ENCODE assay signal across 8 cellular contexts in the genomic region with DNA sequence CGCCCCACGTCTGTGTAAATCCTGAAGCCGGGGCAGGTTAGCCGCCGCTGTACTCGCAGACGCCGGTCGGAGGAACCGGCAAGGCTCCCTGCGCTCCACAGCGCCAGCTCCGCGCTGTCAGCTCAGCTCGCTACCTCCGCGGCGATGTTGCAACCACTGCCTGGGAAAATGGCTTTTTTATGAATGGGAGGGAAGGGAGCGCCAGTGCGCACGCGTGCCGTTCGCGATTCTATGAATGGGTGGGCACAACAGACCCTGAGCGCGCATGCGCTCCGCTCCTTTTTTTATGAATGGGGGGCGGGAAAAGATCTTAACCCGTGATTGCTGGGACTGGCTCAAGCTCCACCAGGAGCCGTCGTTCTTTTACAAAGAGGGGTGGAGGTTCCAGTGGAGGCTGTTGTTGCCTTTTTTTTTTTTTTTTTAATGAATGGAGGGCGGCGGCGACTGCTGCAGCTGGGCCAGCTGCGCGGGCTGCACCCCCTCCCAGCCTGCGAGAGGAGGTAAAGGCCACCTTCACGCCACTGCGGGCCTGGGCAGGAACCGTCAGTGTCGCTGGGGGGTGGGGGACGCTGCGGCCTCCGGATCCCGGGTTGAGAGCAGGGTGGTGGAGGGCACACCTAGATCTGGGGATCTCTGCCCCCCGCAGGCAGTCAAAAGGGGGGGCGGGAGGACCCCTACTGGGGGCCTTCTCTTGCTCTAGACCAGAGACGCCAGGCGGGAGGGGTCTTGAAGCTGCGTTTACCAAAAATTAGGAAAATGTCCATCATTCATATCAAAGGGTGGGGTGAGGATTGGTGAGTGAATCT. TPM values are rescaled to one million over a fixed set of nuclear protein-coding genes. Genes with fewer than 3 reads are reported as not detected.
DNase-seq lines count a peak whose midpoint lies in the region; ATAC-seq and TF ChIP-seq lines count a peak whose summit lies in the region.

A gene with protein sequence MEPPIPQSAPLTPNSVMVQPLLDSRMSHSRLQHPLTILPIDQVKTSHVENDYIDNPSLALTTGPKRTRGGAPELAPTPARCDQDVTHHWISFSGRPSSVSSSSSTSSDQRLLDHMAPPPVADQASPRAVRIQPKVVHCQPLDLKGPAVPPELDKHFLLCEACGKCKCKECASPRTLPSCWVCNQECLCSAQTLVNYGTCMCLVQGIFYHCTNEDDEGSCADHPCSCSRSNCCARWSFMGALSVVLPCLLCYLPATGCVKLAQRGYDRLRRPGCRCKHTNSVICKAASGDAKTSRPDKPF (minus strand): TSS at position 151 of the 806 bp plus-strand sequence. CDS start 9,913 bp downstream, outside the sequence.

- H3K36me3 ChIP-seq in osteoblast (ENCODE audit: insufficient read depth, low read length) = no peaks in the 10 kb centered on the region
- no peaks in the 10 kb centered on the region for H3K36me3 ChIP-seq in testis (ENCODE audit: low read depth, missing control alignments)

- TF ChIP-seq CTCF in osteoblast (IDR thresholded peaks at IDR 0.05; ENCODE audit: extremely low read depth, low read depth, low read length) (no peak), testis (IDR thresholded peaks at IDR 0.05) (peak in 1 of 3 experiments; percentile 1)

- no peak for TF ChIP-seq POLR2A in testis (IDR thresholded peaks at IDR 0.05)

- peak within 1 kb of the TSS; percentile 60; the same call in 1 of the 2 replicates for H3K4me3 ChIP-seq in GM08714 (ENCODE audit: low read length)
- peak within 1 kb of the TSS; percentile 89 for H3K4me3 ChIP-seq in osteoblast (ENCODE audit: insufficient read depth, low read length)
- H3K4me3 ChIP-seq in testis = peak within 1 kb of the TSS; percentile 51 to 72

- H3K9me3 Mint-ChIP-seq in activated naive CD8-positive, alpha-beta T cell treated with anti-CD3 and anti-CD28 coated beads for 36 hours = no peaks in the 10 kb centered on the region

- H4K20me1 ChIP-seq in osteoblast (ENCODE audit: insufficient read depth, low read length) = peaks cover 24% of the 10 kb centered on the region

- intact Hi-C loops in head of caudate nucleus (cut with DNase I) = no loop called here
- intact Hi-C loops in testis (cut with DNase I; ENCODE audit: low total_unique reads) = no loop called here

- H3K27ac Mint-ChIP-seq in activated naive CD8-positive, alpha-beta T cell treated with anti-CD3 and anti-CD28 coated beads for 36 hours = peak within 1 kb of the TSS; percentile 62

- H3K9me3 ChIP-seq in osteoblast (ENCODE audit: low read depth, low read length) (no peaks in the 10 kb centered on the region), testis (no peaks in the 10 kb centered on the region)

- peak; percentile 91 for DNase-seq in NCI-H1048 (lab: John Stamatoyannopoulos, UW)
- DNase-seq in SKM-1 (lab: John Stamatoyannopoulos, UW; ENCODE audit: unreplicated experiment) = peak; percentile 87
- peak; percentile 93 for DNase-seq in activated naive CD8-positive, alpha-beta T cell treated with anti-CD3 and anti-CD28 coated beads for 36 hours
- DNase-seq in head of caudate nucleus = peak; percentile 76 to 95 (median 88)
- DNase-seq in osteoblast (ENCODE audit: insufficient read length, low spot score, missing footprints) = peak; percentile 94
- peak; percentile 94 for DNase-seq in testis

- H3K4me2 ChIP-seq in osteoblast (ENCODE audit: insufficient read depth, low read length) = peak within 1 kb of the TSS; percentile 93

- ATAC-seq in HG02571 (IDR thresholded peaks at IDR 0.05; ENCODE audit: unreplicated experiment) = peak; percentile 71

- peaks cover 39% of the 10 kb centered on the region for H3K4me1 Mint-ChIP-seq in activated naive CD8-positive, alpha-beta T cell treated with anti-CD3 and anti-CD28 coated beads for 36 hours

- H3K27ac ChIP-seq in osteoblast (ENCODE audit: low read depth, low read length) (peak within 1 kb of the TSS; percentile 95), testis (peak within 1 kb of the TSS; percentile 55 to 74)

- no peaks in the 10 kb centered on the region for H3K36me3 Mint-ChIP-seq in activated naive CD8-positive, alpha-beta T cell treated with anti-CD3 and anti-CD28 coated beads for 36 hours

- WGBS in testis, 2 donors = 1% methylated on average over 44 to 52 of the region's 52 CpGs

- H3K27me3 Mint-ChIP-seq in activated naive CD8-positive, alpha-beta T cell treated with anti-CD3 and anti-CD28 coated beads for 36 hours = peaks cover 84% of the 10 kb centered on the region

- H3K4me3 Mint-ChIP-seq in activated naive CD8-positive, alpha-beta T cell treated with anti-CD3 and anti-CD28 coated beads for 36 hours = peak within 1 kb of the TSS; percentile 86

- H3K4me1 ChIP-seq in osteoblast (ENCODE audit: insufficient read depth, low read length) (peaks cover 58% of the 10 kb centered on the region), testis (peaks cover 16% of the 10 kb centered on the region)

- H3K27me3 ChIP-seq in osteoblast (ENCODE audit: insufficient read depth, low read length) (no peaks in the 10 kb centered on the region), testis (no peaks in the 10 kb centered on the region)

- H2AFZ ChIP-seq in osteoblast (ENCODE audit: low read length) = peak within 1 kb of the TSS; percentile 83

- H3K79me2 ChIP-seq in osteoblast (ENCODE audit: insufficient read depth, low read length) = peaks cover 77% of the 10 kb centered on the region

RNA-seq across cellular contexts. Expression of the gene that starts here (rescaled TPM):
- 1 to 10 TPM in 1 of 2 experiments, under 1 TPM in 1; 0.91 to 1.4 TPM for total RNA-seq in activated naive CD8-positive, alpha-beta T cell treated with anti-CD3 and anti-CD28 coated beads for 36 hours
- 5.4 and 5.9 TPM in 2 replicates for total RNA-seq in osteoblast
- 1 to 10 TPM; 5.3 to 7.2 TPM for total RNA-seq in testis
- polyA plus RNA-seq in testis (ENCODE audit: insufficient read depth, low read depth, low replicate concordance) = 3.8 TPM

Comparison
In these comparisons a context has a peak if more than half of its experiments do, and no peak if none do; other contexts are left out.
1. Peak in every context shown above with its lines: DNase-seq, ATAC-seq, H3K4me3 ChIP-seq and H3K27ac ChIP-seq.